4 cellular contexts compared by ENCODE assay signal in genomic region chr11:26782220-26782619, GRCh38.
A peak's percentile ranks its signal among the peaks of the same experiment; 100 is the strongest.
TF ChIP-seq lines count a peak whose summit lies in the region.

No MANE protein-coding gene starts in this region.

TF ChIP-seq in HepG2, 621 proteins besides CTCF, POLR2A, EP300 and RAD21:
- TF ChIP-seq CREB1 (IDR thresholded peaks at IDR 0.05) (peak; percentile 42; the same call in 1 of the 2 replicates), CREB1 (CRISPR knock-in tag; IDR thresholded peaks at IDR 0.05) (no peak), UBTF (CRISPR knock-in tag; IDR thresholded peaks at IDR 0.05) (no peak), ATF7 (IDR thresholded peaks at IDR 0.05) (peak; percentile 97), ATF7 (CRISPR knock-in tag; IDR thresholded peaks at IDR 0.05) (no peak)
TF ChIP-seq in HepG2: peak in this region for 2.

TF ChIP-seq in HEK293, 187 proteins besides CTCF, POLR2A, EP300 and RAD21:
- 0 out of 2 replicates have a peak, but pooled peaks have one; percentile 55 for TF ChIP-seq ATF2 (tag by site-specific recombination; IDR thresholded peaks at IDR 0.05; ENCODE audit: low read depth)
- no peak for TF ChIP-seq KLF1 (tag by site-specific recombination; IDR thresholded peaks at IDR 0.05)

TF ChIP-seq in IMR-90, 13 proteins besides CTCF, POLR2A, EP300 and RAD21:
- no peak for TF ChIP-seq MXI1 (IDR thresholded peaks at IDR 0.05; ENCODE audit: borderline replicate concordance, low read depth, low read length)
- no peak for TF ChIP-seq MAFK (IDR thresholded peaks at IDR 0.05; ENCODE audit: low read depth, low read length)
- TF ChIP-seq CEBPB (IDR thresholded peaks at IDR 0.05; ENCODE audit: low read depth, low read length), result 0 out of 2 replicates have a peak, but pooled peaks have one; percentile 21

TF ChIP-seq in GM12878, 131 proteins besides CTCF, POLR2A, EP300 and RAD21:
- no peak for TF ChIP-seq LARP7 (IDR thresholded peaks at IDR 0.05)
- peak; percentile 60; the same call in 1 of the 2 replicates for TF ChIP-seq ATF7 (IDR thresholded peaks at IDR 0.05; ENCODE audit: low read depth)
